ENCODE assay signal across 8 cellular contexts in genomic region chr10:111756541-111757061, GRCh38.
DNase-seq lines count a peak whose midpoint lies in the region; ATAC-seq and TF ChIP-seq lines count a peak whose summit lies in the region.

No MANE protein-coding gene starts in this region.

- peak; percentile 57 to 78 for TF ChIP-seq CTCF in Caco-2 (IDR thresholded peaks at IDR 0.05; ENCODE audit: insufficient read depth in 1 of 2, low read depth in 1 of 2, low read length in 1 of 2, severe bottlenecking in 1 of 2, unreplicated experiment in 1 of 2)
- peak; percentile 58 for TF ChIP-seq CTCF in kidney epithelial cell (IDR thresholded peaks at IDR 0.05; ENCODE audit: insufficient read depth, low read length, poor library complexity, severe bottlenecking)

- POLR2A ChIA-PET in Caco-2 (lab: Charles Lee): no interaction called here
- POLR2A ChIA-PET in activated CD8-positive, alpha-beta T cell treated with anti-CD3 and anti-CD28 coated beads, Interleukin-2, amount 10 ng/mL, durations not matched to agents 7 days and 5 days (lab: Charles Lee): no interaction called here

- no peaks in the 10 kb centered on the region for H3K36me3 Mint-ChIP-seq in Caco-2 (ENCODE audit: insufficient read depth, unreplicated experiment)
- H3K36me3 Mint-ChIP-seq in activated CD8-positive, alpha-beta T cell treated with anti-CD3 and anti-CD28 coated beads, Interleukin-2, amount 10 ng/mL, durations not matched to agents 7 days and 5 days (ENCODE audit: low read depth): no peaks in the 10 kb centered on the region

- no peaks in the 10 kb centered on the region for H3K36me3 ChIP-seq in Caco-2 (ENCODE audit: control insufficient read depth, insufficient read depth, low read length)
- no peaks in the 10 kb centered on the region for H3K36me3 ChIP-seq in kidney epithelial cell (ENCODE audit: control insufficient read depth, insufficient read depth, low read length)

- DNase-seq in Caco-2 (peak; percentile 68 to 69), HuH-7 (ENCODE audit: low spot score) (peak; percentile 45), kidney epithelial cell (ENCODE audit: low read depth) (peak; percentile 0), ureter (ENCODE audit: low spot score) (peak; percentile 50), NOMO-1 treated with dmso at 0.1 percent for 144 hours (lab: John Stamatoyannopoulos, UW; ENCODE audit: unreplicated experiment) (no peak)
- peak; percentile 25 for DNase-seq in activated CD8-positive, alpha-beta T cell treated with anti-CD3 and anti-CD28 coated beads, Interleukin-2, amount 10 ng/mL, durations not matched to agents 7 days and 5 days
- no peak for DNase-seq in effector CD4-positive, alpha-beta T cell

- H3K4me3 Mint-ChIP-seq in Caco-2 (ENCODE audit: unreplicated experiment): peak overlapping the region; percentile 55
- no peak overlapping the region for H3K4me3 Mint-ChIP-seq in activated CD8-positive, alpha-beta T cell treated with anti-CD3 and anti-CD28 coated beads, Interleukin-2, amount 10 ng/mL, durations not matched to agents 7 days and 5 days

- peaks cover 7% of the 10 kb centered on the region for H3K27me3 Mint-ChIP-seq in Caco-2 (ENCODE audit: insufficient read depth, unreplicated experiment)
- H3K27me3 Mint-ChIP-seq in activated CD8-positive, alpha-beta T cell treated with anti-CD3 and anti-CD28 coated beads, Interleukin-2, amount 10 ng/mL, durations not matched to agents 7 days and 5 days (ENCODE audit: low read depth): no peaks in the 10 kb centered on the region

- no TSS peak for BruUV-seq in Caco-2 (replicated peaks; lab: Mats Ljungman, UMichigan)

- no peaks in the 10 kb centered on the region for H3K4me1 ChIP-seq in Caco-2

- no peak overlapping the region for H3K27ac Mint-ChIP-seq in Caco-2 (ENCODE audit: unreplicated experiment)
- H3K27ac Mint-ChIP-seq in activated CD8-positive, alpha-beta T cell treated with anti-CD3 and anti-CD28 coated beads, Interleukin-2, amount 10 ng/mL, durations not matched to agents 7 days and 5 days: no peak overlapping the region

- H3K4me1 Mint-ChIP-seq in Caco-2 (ENCODE audit: low read depth, unreplicated experiment): no peaks in the 10 kb centered on the region
- H3K4me1 Mint-ChIP-seq in activated CD8-positive, alpha-beta T cell treated with anti-CD3 and anti-CD28 coated beads, Interleukin-2, amount 10 ng/mL, durations not matched to agents 7 days and 5 days (ENCODE audit: low read depth): no peaks in the 10 kb centered on the region

- peak; percentile 70 for ATAC-seq in GM18502 (IDR thresholded peaks at IDR 0.05; ENCODE audit: poor library complexity, unreplicated experiment)
- ATAC-seq in activated CD8-positive, alpha-beta T cell treated with anti-CD3 and anti-CD28 coated beads, Interleukin-2, amount 10 ng/mL, durations not matched to agents 7 days and 5 days: no peak

- CTCF ChIA-PET in Caco-2 (lab: Charles Lee): interaction anchor here (0.6 to 2.0 kb wide), 4 partner anchors 9 to 559 kb away, joined by 3 to 8 read pairs (median 4); no protein-coding TSS in a partner anchor
- CTCF ChIA-PET in activated CD8-positive, alpha-beta T cell treated with anti-CD3 and anti-CD28 coated beads, Interleukin-2, amount 10 ng/mL, durations not matched to agents 7 days and 5 days (lab: Charles Lee): interaction anchor here (0.8 to 2.3 kb wide), 3 partner anchors 80 to 1148 kb away, joined by 3 to 14 read pairs (median 3); no protein-coding TSS in a partner anchor

- intact Hi-C loops in Caco-2 (cut with micrococcal nuclease; ENCODE audit: unreplicated experiment): loop anchor here (1.0 to 10.0 kb wide), 5 partner anchors 100 to 678 kb away; no protein-coding TSS in a partner anchor

- H3K9me3 ChIP-seq in Caco-2: no peaks in the 10 kb centered on the region; the same call in 1 of the 2 replicates

- H3K27me3 ChIP-seq in Caco-2 (replicated peaks; ENCODE audit: control insufficient read depth, insufficient read depth, low read length) (no peaks in the 10 kb centered on the region), kidney epithelial cell (ENCODE audit: control insufficient read depth, insufficient read depth, low read length) (no peaks in the 10 kb centered on the region)

- H3K4me3 ChIP-seq in Caco-2 (ENCODE audit: low read depth, low read length) (no peak overlapping the region), kidney epithelial cell (ENCODE audit: low read depth, low read length) (no peak overlapping the region)

- no peaks in the 10 kb centered on the region for H3K9me3 Mint-ChIP-seq in Caco-2 (ENCODE audit: unreplicated experiment)
- no peaks in the 10 kb centered on the region for H3K9me3 Mint-ChIP-seq in activated CD8-positive, alpha-beta T cell treated with anti-CD3 and anti-CD28 coated beads, Interleukin-2, amount 10 ng/mL, durations not matched to agents 7 days and 5 days (ENCODE audit: insufficient read depth)

Comparison
In these comparisons a context has a peak if more than half of its experiments do, and no peak if none do; other contexts are left out.
1. DNase-seq: peak in Caco-2 (2 of 2), HuH-7 (single experiment), activated CD8-positive, alpha-beta T cell treated with anti-CD3 and anti-CD28 coated beads, Interleukin-2, amount 10 ng/mL, durations not matched to agents 7 days and 5 days (single experiment), kidney epithelial cell (single experiment) and ureter (single experiment); none in effector CD4-positive, alpha-beta T cell (single experiment) and NOMO-1 treated with dmso at 0.1 percent for 144 hours (single experiment).